In the genomic region with DNA sequence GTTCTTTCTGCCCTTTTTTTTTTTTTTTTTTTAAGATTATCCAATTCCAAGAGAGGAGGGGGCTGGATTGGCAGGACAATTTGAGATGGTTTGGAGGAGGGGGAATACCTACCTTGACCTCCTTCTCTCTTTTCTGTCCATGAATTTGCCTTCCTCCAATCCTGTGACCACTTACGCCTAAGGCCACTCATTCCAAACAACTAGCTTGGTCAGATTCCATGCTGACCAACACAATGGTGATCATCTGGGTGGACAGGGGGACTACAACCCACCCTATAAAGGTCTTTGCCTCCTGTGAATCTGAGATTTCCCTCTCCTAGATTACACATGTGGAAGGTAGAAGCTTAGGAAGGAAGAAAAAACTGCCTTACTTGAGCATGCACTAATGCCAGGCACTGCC, we compare ENCODE assay signal across 12 cellular contexts. TPM values are rescaled to one million over a fixed set of nuclear protein-coding genes. Genes with fewer than 3 reads are reported as not detected.
A peak's percentile ranks its signal among the peaks of the same experiment; 100 is the strongest.
DNase-seq lines count a peak whose midpoint lies in the region; ATAC-seq and TF ChIP-seq lines count a peak whose summit lies in the region.
"Had no signal": no experiment of that assay in that cellular context is flagged by ENCODE, and none has a peak within 500 bp of the region (broad histone marks: within the 10 kb centered on the region; RNA-seq: fewer than 3 reads in every experiment).

No MANE protein-coding gene starts in this region.

- no peak overlapping the region for H3K4me3 Mint-ChIP-seq in osteocyte (ENCODE audit: unreplicated experiment)

- H3K27ac Mint-ChIP-seq in osteocyte (ENCODE audit: unreplicated experiment), result peak overlapping the region; percentile 91

- H3K27me3 ChIP-seq in right atrium auricular region (no peaks in the 10 kb centered on the region), fibroblast of lung (ENCODE audit: control insufficient read depth, insufficient read depth, low read length) (no peaks in the 10 kb centered on the region), BE2C (no peaks in the 10 kb centered on the region)

- peaks cover 0 to 37% of the 10 kb centered on the region in 2 donors for H3K4me1 ChIP-seq in right atrium auricular region
- peaks cover 13% of the 10 kb centered on the region for H3K4me1 ChIP-seq in fibroblast of lung (ENCODE audit: control insufficient read depth, extremely low read depth, insufficient read depth, low read length)
- peaks cover 6% of the 10 kb centered on the region for H3K4me1 ChIP-seq in BE2C

- peaks cover 30% of the 10 kb centered on the region for H3K4me1 Mint-ChIP-seq in osteocyte (ENCODE audit: unreplicated experiment)

- H3K79me2 ChIP-seq in fibroblast of lung (ENCODE audit: control insufficient read depth, insufficient read depth, low read length), result peaks cover 20% of the 10 kb centered on the region

- TF ChIP-seq CTCF in right atrium auricular region (IDR thresholded peaks at IDR 0.05), result no peak
- no peak for TF ChIP-seq CTCF in fibroblast of lung (conservative IDR thresholded peaks at IDR 0.05 in 1 of 2, IDR thresholded peaks at IDR 0.05 in 1 of 2; ENCODE audit: low read depth in 1 of 2, low read length in 2 of 2)
- no peak for TF ChIP-seq CTCF in osteocyte (IDR thresholded peaks at IDR 0.05)
- no peak for TF ChIP-seq CTCF in BE2C (IDR thresholded peaks at IDR 0.05; ENCODE audit: low read depth, low read length)

- H3K36me3 ChIP-seq in right atrium auricular region (no peaks in the 10 kb centered on the region), fibroblast of lung (ENCODE audit: control insufficient read depth, insufficient read depth, low read length) (no peaks in the 10 kb centered on the region), BE2C (no peaks in the 10 kb centered on the region)

- H2AFZ ChIP-seq in fibroblast of lung (ENCODE audit: low read length), result no peak overlapping the region

- H3K27me3 Mint-ChIP-seq in osteocyte (ENCODE audit: unreplicated experiment), result no peaks in the 10 kb centered on the region

- H3K9ac ChIP-seq in fibroblast of lung (ENCODE audit: insufficient read depth, low read length), result no peak overlapping the region

- DNase-seq in right atrium auricular region (ENCODE audit: low spot score), result no peak
- no peak for DNase-seq in left cardiac atrium
- DNase-seq in fibroblast of lung (ENCODE audit: low read depth in 2 of 2), result no peak
- DNase-seq in osteocyte (ENCODE audit: extremely low spot score, unreplicated experiment), result no peak
- no peak for DNase-seq in BE2C
- DNase-seq in DMS53 treated with DMSO at 0.1 percent for 48 hours (lab: John Stamatoyannopoulos, UW; ENCODE audit: unreplicated experiment), result no peak
- no peak for DNase-seq in NCI-H1092 treated with DMSO at 0.1 percent for 48 hours (lab: John Stamatoyannopoulos, UW)
- no peak for DNase-seq in head of caudate nucleus
- DNase-seq: activated CD4-positive, alpha-beta T cell treated with anti-CD3 and anti-CD28 coated beads, Interleukin-2, amount 50 U/mL, for 48 hours; DND-41; NCI-H1694; NCI-H748 treated with DMSO at 0.1 percent for 48 hours had no signal

- no peaks in the 10 kb centered on the region for H3K9me3 ChIP-seq in right atrium auricular region
- no peaks in the 10 kb centered on the region for H3K9me3 ChIP-seq in fibroblast of lung (ENCODE audit: control insufficient read depth, insufficient read depth, low read depth, low read length)
- H3K9me3 ChIP-seq in BE2C, result no peaks in the 10 kb centered on the region

- no peaks in the 10 kb centered on the region for H3K36me3 Mint-ChIP-seq in osteocyte (ENCODE audit: unreplicated experiment)

- peak overlapping the region; percentile 97 for H3K4me2 ChIP-seq in fibroblast of lung (ENCODE audit: extremely low read depth, insufficient read depth, low read length)

- H3K4me3 ChIP-seq in right atrium auricular region, result no peak overlapping the region
- peak overlapping the region in 1 of 4 experiments; percentile 3 for H3K4me3 ChIP-seq in fibroblast of lung (replicated peaks in 1 of 4; ENCODE audit: control extremely low read depth in 1 of 4, insufficient read depth in 1 of 4, low read depth in 3 of 4, low read length in 4 of 4)
- H3K4me3 ChIP-seq in BE2C (ENCODE audit: low read depth, low read length), result no peak overlapping the region

- H3K27ac ChIP-seq in right atrium auricular region, result peak overlapping the region; percentile 97 to 99
- H3K27ac ChIP-seq in fibroblast of lung (ENCODE audit: insufficient read depth, low read length), result no peak overlapping the region

- no peaks in the 10 kb centered on the region for H4K20me1 ChIP-seq in fibroblast of lung (ENCODE audit: control insufficient read depth, extremely low read depth, insufficient read depth, low read length)

- ATAC-seq in left cardiac atrium, result no peak

- no peaks in the 10 kb centered on the region for H3K9me3 Mint-ChIP-seq in osteocyte (ENCODE audit: unreplicated experiment)

- intact Hi-C loops in left cardiac atrium (cut with DNase I) (no loop called here), head of caudate nucleus (cut with DNase I) (no loop called here)

RNA-seq across cellular contexts. Expression of a gene that starts 2.3 kb away (rescaled TPM):
- total RNA-seq in right atrium auricular region (10 to 100 TPM; 32.2 to 59.7 TPM), left cardiac atrium (10 to 100 TPM; 44.3 to 48.6 TPM), fibroblast of lung (39.5 and 45.1 TPM in 2 replicates), osteocyte (112 and 114 TPM in 2 replicates)
- 41.6 and 50.6 TPM in 2 replicates for polyA plus RNA-seq in fibroblast of lung
- 38.5 and 46.9 TPM in 2 replicates for polyA plus RNA-seq in fibroblast of lung (2012)
- 162 and 205 TPM in 2 replicates for polyA minus RNA-seq in fibroblast of lung (ENCODE audit: low replicate concordance)
- 259 TPM for polyA plus RNA-seq in BE2C (2012; ENCODE audit: insufficient read depth, insufficient read length, low read depth)

RNA-seq across cellular contexts. Expression of a gene that starts 10.4 kb away (rescaled TPM):
- total RNA-seq in right atrium auricular region (10 to 100 TPM; 10.9 to 20.6 TPM), left cardiac atrium (10 to 100 TPM; 11.2 to 29.5 TPM), fibroblast of lung (9.9 and 10.0 TPM in 2 replicates), osteocyte (40.7 and 42.0 TPM in 2 replicates)
- 13.5 and 21.0 TPM in 2 replicates for polyA plus RNA-seq in fibroblast of lung
- polyA plus RNA-seq in fibroblast of lung (2012), result 22.5 and 29.0 TPM in 2 replicates
- polyA minus RNA-seq in fibroblast of lung (ENCODE audit: low replicate concordance), result 129 and 156 TPM in 2 replicates
- 132 TPM for polyA plus RNA-seq in BE2C (2012; ENCODE audit: insufficient read depth, insufficient read length, low read depth)

RNA-seq across cellular contexts. Expression of a gene that starts 29.7 kb away (rescaled TPM):
- 10 to 100 TPM; 42.2 to 47.8 TPM for total RNA-seq in right atrium auricular region
- total RNA-seq in left cardiac atrium, result 10 to 100 TPM; 26.3 to 37.6 TPM
- total RNA-seq in fibroblast of lung, result 16.5 and 23.4 TPM in 2 replicates
- polyA plus RNA-seq in fibroblast of lung, result 64.7 and 105 TPM in 2 replicates
- 34.1 and 48.1 TPM in 2 replicates for polyA plus RNA-seq in fibroblast of lung (2012)
- 3.0 and 19.3 TPM in 2 replicates for polyA minus RNA-seq in fibroblast of lung (ENCODE audit: low replicate concordance)
- total RNA-seq in osteocyte, result 46.0 and 48.2 TPM in 2 replicates
- polyA plus RNA-seq in BE2C (2012; ENCODE audit: insufficient read depth, insufficient read length, low read depth), result 250 TPM

RNA-seq across cellular contexts. Expression of a gene that starts 57.3 kb away (rescaled TPM):
- total RNA-seq in right atrium auricular region (10 to 100 TPM; 11.2 to 15.6 TPM), left cardiac atrium (10 to 100 TPM; 10.1 to 12.1 TPM), fibroblast of lung (28.5 and 30.1 TPM in 2 replicates), osteocyte (21.5 and 22.2 TPM in 2 replicates)
- 8.0 and 9.4 TPM in 2 replicates for polyA plus RNA-seq in fibroblast of lung
- 12.9 and 18.3 TPM in 2 replicates for polyA plus RNA-seq in fibroblast of lung (2012)
- 14.2 and 22.4 TPM in 2 replicates for polyA minus RNA-seq in fibroblast of lung (ENCODE audit: low replicate concordance)
- 29.2 TPM for polyA plus RNA-seq in BE2C (2012; ENCODE audit: insufficient read depth, insufficient read length, low read depth)
